ENCODE assay signal across 16 cellular contexts in the genomic region with DNA sequence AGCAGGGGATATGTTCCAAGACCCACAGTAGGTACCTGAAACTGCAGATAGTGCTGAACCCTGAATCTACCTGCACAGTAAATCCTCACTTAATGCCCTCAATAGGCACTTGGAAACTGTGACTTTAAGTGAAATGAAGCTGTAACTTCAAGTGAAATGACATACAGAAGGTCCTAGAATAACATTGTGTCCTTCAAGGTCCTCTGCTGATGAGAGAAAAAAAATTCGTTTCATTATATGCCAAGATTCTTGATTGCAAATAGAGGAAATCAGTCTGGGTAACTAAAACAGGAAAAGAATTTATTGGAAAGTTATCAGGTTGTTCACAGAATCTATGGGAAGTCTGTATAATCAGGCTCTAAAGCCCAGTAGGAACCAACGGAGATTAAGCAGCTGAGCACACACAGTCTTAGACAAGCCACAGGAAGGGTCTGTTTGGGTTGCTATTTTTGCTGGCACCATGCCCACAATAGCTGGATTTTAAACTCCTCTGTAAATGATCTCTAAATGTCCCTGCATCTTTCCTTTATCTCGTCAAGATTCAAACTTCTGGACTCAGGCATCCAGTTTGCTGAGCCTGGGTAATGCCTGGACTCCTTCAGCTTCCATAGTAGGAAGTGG. TPM values are rescaled to one million over a fixed set of nuclear protein-coding genes. Genes with fewer than 3 reads are reported as not detected.
A peak's percentile ranks its signal among the peaks of the same experiment; 100 is the strongest.
DNase-seq lines count a peak whose midpoint lies in the region; ATAC-seq and TF ChIP-seq lines count a peak whose summit lies in the region.
"Had no signal": no experiment of that assay in that cellular context is flagged by ENCODE, and none has a peak within 500 bp of the region (broad histone marks: within the 10 kb centered on the region; RNA-seq: fewer than 3 reads in every experiment).

No MANE protein-coding gene starts in this region.

- H3K4me3 ChIP-seq in left lung: no peak overlapping the region
- H3K4me3 ChIP-seq: esophagus muscularis mucosa had no signal

- ATAC-seq in HG03139 (IDR thresholded peaks at IDR 0.05; ENCODE audit: unreplicated experiment) (no peak), left lung (no peak)
- ATAC-seq: CD8-positive, alpha-beta T cell; naive thymus-derived CD8-positive, alpha-beta T cell; PC-3 had no signal

- H3K27ac Mint-ChIP-seq in osteocyte (ENCODE audit: unreplicated experiment): peak overlapping the region; percentile 56
- H3K27ac Mint-ChIP-seq: CD8-positive, alpha-beta T cell had no signal

- TF ChIP-seq CTCF in osteocyte (IDR thresholded peaks at IDR 0.05): no peak
- no peak for TF ChIP-seq CTCF in left lung (IDR thresholded peaks at IDR 0.05)
- TF ChIP-seq CTCF in GM10248 (IDR thresholded peaks at IDR 0.05; ENCODE audit: control extremely low read depth, extremely low read depth, low read depth, missing control alignments): no peak

- H3K36me3 ChIP-seq in left lung: peaks cover 0 to 43% of the 10 kb centered on the region in 2 donors

- CTCF ChIA-PET in GM10248 (lab: Yijun Ruan, JAX): interaction anchor here (1.3 to 1.5 kb wide), 2 partner anchors 11 to 34 kb away, joined by 3 read pairs; no protein-coding TSS in a partner anchor

- H3K36me3 Mint-ChIP-seq in osteocyte (ENCODE audit: unreplicated experiment): peaks cover 38% of the 10 kb centered on the region

- H3K27me3 ChIP-seq in left lung: no peaks in the 10 kb centered on the region
- H3K27me3 ChIP-seq: esophagus muscularis mucosa had no signal

- no peak overlapping the region for H3K4me3 Mint-ChIP-seq in osteocyte (ENCODE audit: unreplicated experiment)
- H3K4me3 Mint-ChIP-seq: CD8-positive, alpha-beta T cell; naive thymus-derived CD8-positive, alpha-beta T cell had no signal

- H3K9me3 ChIP-seq in left lung: no peaks in the 10 kb centered on the region
- H3K9me3 ChIP-seq: esophagus muscularis mucosa had no signal

- peaks cover 9% of the 10 kb centered on the region for H3K9me3 Mint-ChIP-seq in osteocyte (ENCODE audit: unreplicated experiment)
- H3K9me3 Mint-ChIP-seq: CD8-positive, alpha-beta T cell; naive thymus-derived CD8-positive, alpha-beta T cell had no signal

- no peaks in the 10 kb centered on the region for H3K4me1 ChIP-seq in left lung

- peaks cover 14% of the 10 kb centered on the region for H3K4me1 Mint-ChIP-seq in osteocyte (ENCODE audit: unreplicated experiment)

- DNase-seq in NCI-H1092 (lab: John Stamatoyannopoulos, UW): peak; percentile 78
- DNase-seq in NCI-H2227 treated with DMSO at 0.1 percent for 48 hours (lab: John Stamatoyannopoulos, UW): peak; percentile 23
- peak; percentile 85 for DNase-seq in dermis blood vessel endothelial cell
- no peak for DNase-seq in osteocyte (ENCODE audit: extremely low spot score, unreplicated experiment)
- no peak for DNase-seq in activated CD4-positive, alpha-beta T cell treated with anti-CD3 and anti-CD28 coated beads, Interleukin-2, amount 50 U/mL, for 4 hours
- no peak for DNase-seq in left lung
- DNase-seq in GM10248 (ENCODE audit: extremely low spot score): no peak
- DNase-seq: activated CD4-positive, alpha-beta T cell treated with anti-CD3 and anti-CD28 coated beads, Interleukin-2, amount 50 U/mL, for 48 hours; activated gamma-delta T cell treated with Interleukin-2 at 50 U/mL for 16 hours; CD8-positive, alpha-beta T cell; central memory CD4-positive, alpha-beta T cell; naive thymus-derived CD8-positive, alpha-beta T cell; PC-3; trophoblast cell had no signal

- no peaks in the 10 kb centered on the region for H3K27me3 Mint-ChIP-seq in osteocyte (ENCODE audit: unreplicated experiment)
- H3K27me3 Mint-ChIP-seq: naive thymus-derived CD8-positive, alpha-beta T cell had no signal

- POLR2A ChIA-PET in GM10248 (lab: Yijun Ruan, JAX): no interaction called here

- no peak overlapping the region for H3K27ac ChIP-seq in left lung
- H3K27ac ChIP-seq: esophagus muscularis mucosa had no signal

- intact Hi-C loops in left lung (cut with DNase I): no loop called here

RNA-seq across cellular contexts. Expression of a gene that starts 57.5 kb away (rescaled TPM):
- total RNA-seq in dermis blood vessel endothelial cell (112 and 140 TPM in 2 replicates), osteocyte (99.9 and 105 TPM in 2 replicates), left lung (10 to 100 TPM; 68.0 to 79.4 TPM)

Comparison
In these comparisons a context has a peak if more than half of its experiments do, and no peak if none do; other contexts are left out.
1. DNase-seq: peak in NCI-H1092 (single experiment), NCI-H2227 treated with DMSO at 0.1 percent for 48 hours (single experiment) and dermis blood vessel endothelial cell (single experiment); none in osteocyte (single experiment), activated CD4-positive, alpha-beta T cell treated with anti-CD3 and anti-CD28 coated beads, Interleukin-2, amount 50 U/mL, for 4 hours (0 of 2), left lung (0 of 2) and GM10248 (single experiment).